20 cellular contexts compared by ENCODE assay signal in genomic region chr1:230703679-230704385, GRCh38. TPM values are rescaled to one million over a fixed set of nuclear protein-coding genes. Genes with fewer than 3 reads are reported as not detected.
A peak's percentile ranks its signal among the peaks of the same experiment; 100 is the strongest.
DNase-seq lines count a peak whose midpoint lies in the region; ATAC-seq and TF ChIP-seq lines count a peak whose summit lies in the region.
"Had no signal": no experiment of that assay in that cellular context is flagged by ENCODE, and none has a peak within 500 bp of the region (broad histone marks: within the 10 kb centered on the region; RNA-seq: fewer than 3 reads in every experiment).

No MANE protein-coding gene starts in this region.

- H3K27me3 Mint-ChIP-seq in natural killer cell treated with Interleukin-12 subunit alpha and Interleukin-12 subunit beta and Interleukin-15 and Interleukin-18, amount 100 ng/mL, for 72 hours = peaks cover 4 to 5% of the 10 kb centered on the region in 2 donors
- H3K27me3 Mint-ChIP-seq in natural killer cell (ENCODE audit: low read depth in 2 of 2) = peaks cover 0 to 2% of the 10 kb centered on the region in 2 donors
- peaks cover 3% of the 10 kb centered on the region for H3K27me3 Mint-ChIP-seq in nephron progenitor cell (ENCODE audit: low read depth, poor library complexity)

- no peaks in the 10 kb centered on the region for H3K36me3 ChIP-seq in hepatocyte (replicated peaks; ENCODE audit: insufficient read depth, low read depth)
- no peaks in the 10 kb centered on the region for H3K36me3 ChIP-seq in osteoblast (ENCODE audit: insufficient read depth, low read length)

- no peaks in the 10 kb centered on the region for H3K9me2 ChIP-seq in hepatocyte (replicated peaks; ENCODE audit: insufficient read depth)

- no peak overlapping the region for H3K27ac Mint-ChIP-seq in natural killer cell treated with Interleukin-12 subunit alpha and Interleukin-12 subunit beta and Interleukin-15 and Interleukin-18, amount 100 ng/mL, for 72 hours
- H3K27ac Mint-ChIP-seq in natural killer cell (no peak overlapping the region), nephron progenitor cell (peak overlapping the region; percentile 37)
- H3K27ac Mint-ChIP-seq: CD4-positive, alpha-beta T cell; GM23338; HFFc6 had no signal

- no peaks in the 10 kb centered on the region for H3K27me3 ChIP-seq in hepatocyte
- no peaks in the 10 kb centered on the region for H3K27me3 ChIP-seq in osteoblast (ENCODE audit: insufficient read depth, low read length)

- no peaks in the 10 kb centered on the region for H3K9me3 Mint-ChIP-seq in natural killer cell treated with Interleukin-12 subunit alpha and Interleukin-12 subunit beta and Interleukin-15 and Interleukin-18, amount 100 ng/mL, for 72 hours
- H3K9me3 Mint-ChIP-seq in natural killer cell = no peaks in the 10 kb centered on the region
- H3K9me3 Mint-ChIP-seq in nephron progenitor cell = no peaks in the 10 kb centered on the region
- H3K9me3 Mint-ChIP-seq: CD4-positive, alpha-beta T cell; GM23338; HFFc6 had no signal

- H3K4me1 Mint-ChIP-seq in natural killer cell treated with Interleukin-12 subunit alpha and Interleukin-12 subunit beta and Interleukin-15 and Interleukin-18, amount 100 ng/mL, for 72 hours (ENCODE audit: low read depth in 2 of 2) = peaks cover 0 to 11% of the 10 kb centered on the region in 2 donors
- H3K4me1 Mint-ChIP-seq in natural killer cell = peaks cover 9 to 17% of the 10 kb centered on the region in 2 donors
- peaks cover 55% of the 10 kb centered on the region for H3K4me1 Mint-ChIP-seq in nephron progenitor cell

- H3K4me1 ChIP-seq in hepatocyte (ENCODE audit: insufficient read depth) = peaks cover 15% of the 10 kb centered on the region
- H3K4me1 ChIP-seq in osteoblast (ENCODE audit: insufficient read depth, low read length) = no peaks in the 10 kb centered on the region

- intact Hi-C loops in natural killer cell (cut with micrococcal nuclease) = no loop called here

- H4K20me1 ChIP-seq in hepatocyte (ENCODE audit: insufficient read depth, poor library complexity, severe bottlenecking) (no peaks in the 10 kb centered on the region), osteoblast (ENCODE audit: insufficient read depth, low read length) (no peaks in the 10 kb centered on the region)

- H3K4me2 ChIP-seq in hepatocyte = no peak overlapping the region
- H3K4me2 ChIP-seq in osteoblast (ENCODE audit: insufficient read depth, low read length) = no peak overlapping the region
- H3K4me2 ChIP-seq: A549, GM23338 had no signal

- WGBS in hepatocyte (ENCODE audit: low lambda C conversion rate, missing lambda C conversion rate) = 91% methylated on average over 8 of the region's 8 CpGs

- H3K4me3 Mint-ChIP-seq in natural killer cell treated with Interleukin-12 subunit alpha and Interleukin-12 subunit beta and Interleukin-15 and Interleukin-18, amount 100 ng/mL, for 72 hours = no peak overlapping the region
- H3K4me3 Mint-ChIP-seq in natural killer cell (no peak overlapping the region), nephron progenitor cell (no peak overlapping the region)
- H3K4me3 Mint-ChIP-seq: CD4-positive, alpha-beta T cell; GM23338; HFFc6 had no signal

- TF ChIP-seq CTCF in natural killer cell (IDR thresholded peaks at IDR 0.05) = no peak
- no peak for TF ChIP-seq CTCF in hepatocyte (IDR thresholded peaks at IDR 0.05; ENCODE audit: poor library complexity)
- TF ChIP-seq CTCF in nephron progenitor cell (IDR thresholded peaks at IDR 0.05) = no peak
- TF ChIP-seq CTCF in osteoblast (IDR thresholded peaks at IDR 0.05; ENCODE audit: extremely low read depth, low read depth, low read length) = no peak

- H3K9me3 ChIP-seq in hepatocyte (ENCODE audit: low read depth) = no peaks in the 10 kb centered on the region
- no peaks in the 10 kb centered on the region for H3K9me3 ChIP-seq in osteoblast (ENCODE audit: low read depth, low read length)
- H3K9me3 ChIP-seq: A549 had no signal

- H3K79me2 ChIP-seq in hepatocyte = no peaks in the 10 kb centered on the region
- no peaks in the 10 kb centered on the region for H3K79me2 ChIP-seq in osteoblast (ENCODE audit: insufficient read depth, low read length)

- H3K36me3 Mint-ChIP-seq in natural killer cell treated with Interleukin-12 subunit alpha and Interleukin-12 subunit beta and Interleukin-15 and Interleukin-18, amount 100 ng/mL, for 72 hours = no peaks in the 10 kb centered on the region
- H3K36me3 Mint-ChIP-seq in natural killer cell (no peaks in the 10 kb centered on the region), nephron progenitor cell (ENCODE audit: low read depth) (no peaks in the 10 kb centered on the region)

- no peak for ATAC-seq in natural killer cell treated with Interleukin-12 subunit alpha and Interleukin-12 subunit beta and Interleukin-15 and Interleukin-18, amount 100 ng/mL, for 72 hours
- ATAC-seq in natural killer cell (no peak), HG02642 (IDR thresholded peaks at IDR 0.05; ENCODE audit: poor library complexity, unreplicated experiment) (no peak)

- H2AFZ ChIP-seq in hepatocyte (no peak overlapping the region), osteoblast (ENCODE audit: low read length) (no peak overlapping the region)

- peak; percentile 32 for DNase-seq in natural killer cell treated with Interleukin-12 subunit alpha and Interleukin-12 subunit beta and Interleukin-15 and Interleukin-18, amount 100 ng/mL, for 72 hours (ENCODE audit: low spot score)
- no peak for DNase-seq in natural killer cell
- no peak for DNase-seq in hepatocyte (ENCODE audit: low spot score)
- no peak for DNase-seq in nephron progenitor cell
- DNase-seq in osteoblast (ENCODE audit: insufficient read length, low spot score, missing footprints) = no peak
- DNase-seq in NCI-H146 (lab: John Stamatoyannopoulos, UW) = no peak
- DNase-seq: AML-193; CD4-positive, alpha-beta T cell; DMS153; DMS79; GDM1; HCEC 1CT; HFFc6 had no signal

- H3K4me3 ChIP-seq in hepatocyte (no peak overlapping the region), osteoblast (ENCODE audit: insufficient read depth, low read length) (no peak overlapping the region)
- H3K4me3 ChIP-seq: A549, GM23338 had no signal

- H3K27ac ChIP-seq in hepatocyte (peak overlapping the region; percentile 5), osteoblast (ENCODE audit: low read depth, low read length) (no peak overlapping the region)
- H3K27ac ChIP-seq: 22Rv1, A549, C4-2B had no signal

RNA-seq across cellular contexts. Expression of gene AGT, which starts 10.1 kb away (rescaled TPM):
- total RNA-seq in natural killer cell treated with Interleukin-12 subunit alpha and Interleukin-12 subunit beta and Interleukin-15 and Interleukin-18, amount 100 ng/mL, for 72 hours = not detected
- total RNA-seq in natural killer cell = not detected
- 476 and 505 TPM in 2 replicates for total RNA-seq in hepatocyte
- polyA plus RNA-seq in hepatocyte = 455 and 583 TPM in 2 replicates
- total RNA-seq in osteoblast = 1.5 and 6.2 TPM in 2 replicates
- total RNA-seq: CD4-positive, alpha-beta T cell; Daoy; GM23338 had no signal

RNA-seq across cellular contexts. Expression of gene CAPN9, which starts 43.4 kb away (rescaled TPM):
- total RNA-seq in natural killer cell treated with Interleukin-12 subunit alpha and Interleukin-12 subunit beta and Interleukin-15 and Interleukin-18, amount 100 ng/mL, for 72 hours = not detected
- total RNA-seq in natural killer cell = not detected
- 3.1 and 3.7 TPM in 2 replicates for total RNA-seq in hepatocyte
- 0.68 and 0.98 TPM in 2 replicates for polyA plus RNA-seq in hepatocyte
- total RNA-seq in osteoblast = under 0.01 TPM in 1 of 2 replicates, not detected in the other
- total RNA-seq: CD4-positive, alpha-beta T cell; Daoy; HFFc6 had no signal
- polyA plus RNA-seq: A549, BJ, GM23338 had no signal

Comparison
In these comparisons a context has a peak if more than half of its experiments do, and no peak if none do; other contexts are left out.
1. RNA of gene AGT, which starts 10.1 kb away (total RNA-seq): 476 to 505 TPM in hepatocyte; 1.5 to 6.2 TPM in osteoblast, not detected in natural killer cell treated with Interleukin-12 subunit alpha and Interleukin-12 subunit beta and Interleukin-15 and Interleukin-18, amount 100 ng/mL, for 72 hours and not detected in natural killer cell; every median in the first group is over 10 times any median in the second.